In genomic region chr1:145762001-145762400, GRCh38 we compare ENCODE assay signal across 5 cellular contexts. TPM values are rescaled to one million over a fixed set of nuclear protein-coding genes. Genes with fewer than 3 reads are reported as not detected.
"Had no signal": no experiment of that assay in that cellular context is flagged by ENCODE, and none has a peak within 500 bp of the region (broad histone marks: within the 10 kb centered on the region; RNA-seq: fewer than 3 reads in every experiment).

No MANE protein-coding gene starts in this region.

RNA-seq across cellular contexts. Expression of gene CD160, which starts 42.7 kb away (rescaled TPM):
- total RNA-seq: subcutaneous adipose tissue, suprapubic skin, temporal lobe, thyroid gland, ureter had no signal

RNA-seq across cellular contexts. Expression of gene PDZK1, which starts 54.8 kb away (rescaled TPM):
- total RNA-seq: subcutaneous adipose tissue had no signal
